Comparison of ENCODE assay signal across 11 cellular contexts in the genomic region with DNA sequence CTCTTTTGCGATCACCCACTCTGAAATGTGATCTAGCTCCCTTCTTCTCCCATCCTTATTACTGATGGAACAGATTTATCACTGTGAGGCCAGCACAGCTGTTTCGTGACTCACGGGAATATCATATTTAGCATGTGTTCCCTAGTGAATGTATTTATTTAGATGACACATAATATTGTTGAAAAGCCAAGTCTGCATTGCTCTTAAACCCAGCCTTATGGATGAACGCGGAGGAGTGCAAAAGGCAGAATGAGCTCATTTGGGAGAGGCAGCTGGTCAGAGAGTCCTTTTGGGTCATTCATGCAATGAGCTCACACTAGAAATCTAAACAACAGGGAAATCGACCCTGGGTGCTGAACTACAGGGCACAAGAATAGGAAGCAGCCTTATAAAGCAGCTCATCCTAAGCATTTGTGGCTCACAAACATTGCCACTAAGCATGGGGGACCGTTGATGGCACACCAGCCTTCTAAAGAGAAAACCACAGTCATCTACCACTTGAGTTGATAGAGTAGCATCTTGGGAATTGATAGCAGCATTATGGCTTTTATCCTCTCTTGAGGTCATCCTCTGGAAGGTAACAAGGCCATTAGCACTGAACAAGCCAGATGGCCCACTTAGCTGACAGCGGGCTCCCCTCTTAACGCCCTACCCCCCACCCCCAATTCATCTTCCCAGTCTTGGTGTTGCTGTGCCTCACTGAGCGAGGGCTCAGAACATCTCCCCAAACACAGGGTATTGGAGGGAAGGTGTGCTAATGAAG. TPM values are rescaled to one million over a fixed set of nuclear protein-coding genes. Genes with fewer than 3 reads are reported as not detected.
A peak's percentile ranks its signal among the peaks of the same experiment; 100 is the strongest.
DNase-seq lines count a peak whose midpoint lies in the region; ATAC-seq and TF ChIP-seq lines count a peak whose summit lies in the region.
"Had no signal": no experiment of that assay in that cellular context is flagged by ENCODE, and none has a peak within 500 bp of the region (broad histone marks: within the 10 kb centered on the region; RNA-seq: fewer than 3 reads in every experiment).

No MANE protein-coding gene starts in this region.

- POLR2A ChIA-PET in RWPE1 (lab: Yijun Ruan, JAX; ENCODE audit: low non-redundant PET), result no interaction called here
- POLR2A ChIA-PET in activated CD8-positive, alpha-beta T cell treated with anti-CD3 and anti-CD28 coated beads for 36 hours (lab: Charles Lee), result no interaction called here

- intact Hi-C loops in sciatic nerve (cut with DNase I), result no loop called here
- intact Hi-C loops in activated CD8-positive, alpha-beta T cell treated with anti-CD3 and anti-CD28 coated beads for 36 hours (cut with micrococcal nuclease), result no loop called here

- H3K4me1 ChIP-seq in ACC112 (ENCODE audit: control insufficient read depth, insufficient read depth, low read length, unreplicated experiment) (no peaks in the 10 kb centered on the region), foreskin keratinocyte (no peaks in the 10 kb centered on the region)

- peak overlapping the region; percentile 44; the same call in 1 of the 2 replicates for H3K27ac ChIP-seq in ACC112 (ENCODE audit: low read depth, low read length)
- H3K27ac ChIP-seq in RWPE1, result peak overlapping the region; percentile 74
- H3K27ac ChIP-seq in foreskin keratinocyte, result no peak overlapping the region

- H3K27me3 ChIP-seq in ACC112 (ENCODE audit: insufficient read depth, low read length), result no peaks in the 10 kb centered on the region
- H3K27me3 ChIP-seq in foreskin keratinocyte, result no peaks in the 10 kb centered on the region

- no peaks in the 10 kb centered on the region for H3K4me1 Mint-ChIP-seq in activated CD8-positive, alpha-beta T cell treated with anti-CD3 and anti-CD28 coated beads for 36 hours (ENCODE audit: low read depth)

- H3K9me3 Mint-ChIP-seq in activated CD8-positive, alpha-beta T cell treated with anti-CD3 and anti-CD28 coated beads for 36 hours, result no peaks in the 10 kb centered on the region
- H3K9me3 Mint-ChIP-seq: T-helper 1 cell treated with Interleukin-12 subunit alpha and Interleukin-12 subunit beta and Interleukin-4 antibody, amounts not matched to agents 30 μg/mL and 1 μg/mL, for 36 hours had no signal

- CTCF ChIA-PET in RWPE1 (lab: Yijun Ruan, JAX), result interaction anchor here (0.6 kb wide), 3 partner anchors 11 to 551 kb away, joined by 3 to 6 read pairs (median 4); no protein-coding TSS in a partner anchor
- CTCF ChIA-PET in activated CD8-positive, alpha-beta T cell treated with anti-CD3 and anti-CD28 coated beads for 36 hours (lab: Charles Lee), result no interaction called here

- ATAC-seq in foreskin keratinocyte, result peak; percentile 8
- no peak for ATAC-seq in sciatic nerve
- no peak for ATAC-seq in activated CD8-positive, alpha-beta T cell treated with anti-CD3 and anti-CD28 coated beads for 36 hours

- no peak overlapping the region for H3K4me3 ChIP-seq in ACC112 (ENCODE audit: low read depth, low read length)

- H3K27me3 Mint-ChIP-seq in activated CD8-positive, alpha-beta T cell treated with anti-CD3 and anti-CD28 coated beads for 36 hours, result peaks cover 15% of the 10 kb centered on the region

- DNase-seq in NCI-H1092 (lab: John Stamatoyannopoulos, UW) (peak; percentile 97), RWPE1 (ENCODE audit: low spot score) (peak; percentile 83), foreskin keratinocyte (peak; percentile 70 to 86), nucleus accumbens (lab: John Stamatoyannopoulos, UW) (no peak), SKM-1 treated with dmso at 0.1 percent for 144 hours (lab: John Stamatoyannopoulos, UW; ENCODE audit: unreplicated experiment) (no peak), sciatic nerve (ENCODE audit: low spot score) (no peak)
- no peak for DNase-seq in activated CD8-positive, alpha-beta T cell treated with anti-CD3 and anti-CD28 coated beads for 36 hours
- DNase-seq: activated effector memory CD4-positive, alpha-beta T cell treated with Interleukin-2 at 50 U/mL for 16 hours; AML-193 had no signal

- H3K79me2 ChIP-seq in ACC112 (ENCODE audit: control insufficient read depth, insufficient read depth, low read length, unreplicated experiment), result no peaks in the 10 kb centered on the region

- H3K27ac Mint-ChIP-seq in activated CD8-positive, alpha-beta T cell treated with anti-CD3 and anti-CD28 coated beads for 36 hours, result no peak overlapping the region
- H3K27ac Mint-ChIP-seq: T-helper 1 cell treated with Interleukin-12 subunit alpha and Interleukin-12 subunit beta and Interleukin-4 antibody, amounts not matched to agents 30 μg/mL and 1 μg/mL, for 36 hours had no signal

- TF ChIP-seq CTCF in RWPE1 (conservative IDR thresholded peaks at IDR 0.05; ENCODE audit: low read depth), result no peak
- TF ChIP-seq CTCF in foreskin keratinocyte (conservative IDR thresholded peaks at IDR 0.05), result no peak
- no peak for TF ChIP-seq CTCF in activated CD8-positive, alpha-beta T cell treated with anti-CD3 and anti-CD28 coated beads for 36 hours (IDR thresholded peaks at IDR 0.05)

- no peak overlapping the region for H3K4me3 Mint-ChIP-seq in activated CD8-positive, alpha-beta T cell treated with anti-CD3 and anti-CD28 coated beads for 36 hours
- H3K4me3 Mint-ChIP-seq: T-helper 1 cell treated with Interleukin-12 subunit alpha and Interleukin-12 subunit beta and Interleukin-4 antibody, amounts not matched to agents 30 μg/mL and 1 μg/mL, for 36 hours had no signal

- H2AFZ ChIP-seq in ACC112 (ENCODE audit: low read length, unreplicated experiment), result no peak overlapping the region

- H3K36me3 ChIP-seq in ACC112 (ENCODE audit: insufficient read depth, low read length), result no peaks in the 10 kb centered on the region

- H3K36me3 Mint-ChIP-seq in activated CD8-positive, alpha-beta T cell treated with anti-CD3 and anti-CD28 coated beads for 36 hours (ENCODE audit: low read depth), result no peaks in the 10 kb centered on the region

RNA-seq across cellular contexts. Expression of a gene that starts 32.9 kb away (rescaled TPM):
- total RNA-seq in foreskin keratinocyte, result 0.58 and 0.63 TPM in 2 replicates
- 0.24 and 0.35 TPM in 2 replicates for polyA plus RNA-seq in foreskin keratinocyte
- total RNA-seq in sciatic nerve, result 11.2 TPM
- under 1 TPM; 0.25 to 0.78 TPM for total RNA-seq in activated CD8-positive, alpha-beta T cell treated with anti-CD3 and anti-CD28 coated beads for 36 hours

Comparison
In these comparisons a context has a peak if more than half of its experiments do, and no peak if none do; other contexts are left out.
1. DNase-seq: peak in NCI-H1092 (single experiment), RWPE1 (single experiment) and foreskin keratinocyte (2 of 2); none in nucleus accumbens (0 of 56), SKM-1 treated with dmso at 0.1 percent for 144 hours (single experiment), sciatic nerve (single experiment) and activated CD8-positive, alpha-beta T cell treated with anti-CD3 and anti-CD28 coated beads for 36 hours (single experiment).